In the genomic region with DNA sequence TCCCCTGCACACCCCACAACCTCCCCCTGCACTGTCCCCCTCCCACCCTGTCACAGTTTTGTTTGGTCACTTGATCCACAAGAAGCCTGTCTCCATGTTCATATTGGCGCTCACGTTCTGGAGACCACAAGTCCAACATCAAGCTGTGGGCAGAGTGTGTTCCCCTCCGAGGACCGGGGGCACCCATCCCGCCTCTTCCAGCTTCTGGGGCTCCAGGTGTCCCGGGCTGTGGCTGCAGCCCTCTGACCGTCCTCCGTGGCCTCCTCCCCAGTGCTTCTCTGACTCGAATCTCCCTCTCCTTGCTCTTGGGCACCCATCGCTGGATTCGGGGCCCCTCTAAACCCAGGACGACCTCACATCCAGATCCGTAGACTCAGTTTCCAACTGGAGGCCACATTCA, we compare ENCODE assay signal across 24 cellular contexts. TPM values are rescaled to one million over a fixed set of nuclear protein-coding genes. Genes with fewer than 3 reads are reported as not detected.
"Had no signal": no experiment of that assay in that cellular context is flagged by ENCODE, and none has a peak within 500 bp of the region (broad histone marks: within the 10 kb centered on the region; RNA-seq: fewer than 3 reads in every experiment).

No MANE protein-coding gene starts in this region.

- H3K4me3 Mint-ChIP-seq: activated CD4-positive, alpha-beta memory T cell treated with anti-CD3 and anti-CD28 coated beads for 36 hours; activated CD4-positive, alpha-beta T cell treated with anti-CD3 and anti-CD28 coated beads, Interleukin-2, amount 10 ng/mL, durations not matched to agents 7 days and 5 days; activated naive CD8-positive, alpha-beta T cell treated with anti-CD3 and anti-CD28 coated beads for 36 hours; activated T-cell treated with anti-CD3 and anti-CD28 coated beads, Interleukin-2, amount 50 U/mL, for 4 hours had no signal

- H3K4me1 ChIP-seq: adrenal gland had no signal

- FAIRE-seq: colon had no signal

- H3K4me3 ChIP-seq: adrenal gland had no signal

- H3K36me3 Mint-ChIP-seq: activated CD4-positive, alpha-beta memory T cell treated with anti-CD3 and anti-CD28 coated beads for 36 hours had no signal

- H3K27ac Mint-ChIP-seq: activated CD4-positive, alpha-beta memory T cell treated with anti-CD3 and anti-CD28 coated beads for 36 hours; activated CD4-positive, alpha-beta T cell treated with anti-CD3 and anti-CD28 coated beads, Interleukin-2, amount 10 ng/mL, durations not matched to agents 7 days and 5 days; activated naive CD8-positive, alpha-beta T cell treated with anti-CD3 and anti-CD28 coated beads for 36 hours had no signal

- ATAC-seq: activated T-cell treated with anti-CD3 and anti-CD28 coated beads, Interleukin-2, amount 50 U/mL, for 4 hours had no signal

- H3K27me3 Mint-ChIP-seq: activated CD4-positive, alpha-beta T cell treated with anti-CD3 and anti-CD28 coated beads, Interleukin-2, amount 10 ng/mL, durations not matched to agents 7 days and 5 days had no signal

- H3K9me3 ChIP-seq: adrenal gland had no signal

- H3K36me3 ChIP-seq: adrenal gland had no signal

- H3K4me1 Mint-ChIP-seq: activated CD4-positive, alpha-beta T cell treated with anti-CD3 and anti-CD28 coated beads, Interleukin-2, amount 10 ng/mL, durations not matched to agents 7 days and 5 days; activated naive CD8-positive, alpha-beta T cell treated with anti-CD3 and anti-CD28 coated beads for 36 hours had no signal

- H3K27ac ChIP-seq: adrenal gland had no signal

- DNase-seq: activated CD4-positive, alpha-beta memory T cell treated with anti-CD3 and anti-CD28 coated beads for 36 hours; activated CD4-positive, alpha-beta T cell treated with anti-CD3 and anti-CD28 coated beads, Interleukin-2, amount 10 ng/mL, durations not matched to agents 7 days and 5 days; activated CD4-positive, CD25-positive, alpha-beta regulatory T cell treated with anti-CD3 and anti-CD28 coated beads, Interleukin-2, amount 50 U/mL, for 72 hours; activated CD8-positive, alpha-beta memory T cell treated with anti-CD3 and anti-CD28 coated beads for 24 hours; activated effector memory CD4-positive, alpha-beta T cell treated with anti-CD3 and anti-CD28 coated beads, Interleukin-2, amount 50 U/mL, for 16 hours; activated naive CD4-positive, alpha-beta T cell treated with Interleukin-2 at 50 U/mL for 16 hours; activated naive CD8-positive, alpha-beta T cell treated with anti-CD3 and anti-CD28 coated beads for 36 hours; activated T-cell treated with anti-CD3 and anti-CD28 coated beads, Interleukin-2, amount 50 U/mL, for 4 hours; adrenal gland; anterior cingulate cortex; cerebellar nuclear complex; Kasumi-1; NCI-H1105 treated with DMSO at 0.1 percent for 48 hours; NCI-H146; NCI-H187 treated with DMSO at 0.1 percent for 48 hours; NCI-H2081 treated with DMSO at 0.1 percent for 48 hours; NCI-H2227 treated with DMSO at 0.1 percent for 48 hours; NCI-H526 treated with DMSO at 0.1 percent for 48 hours; NCI-H82; SIG-M5 had no signal

- H3K9me3 Mint-ChIP-seq: activated CD4-positive, alpha-beta memory T cell treated with anti-CD3 and anti-CD28 coated beads for 36 hours; activated CD4-positive, alpha-beta T cell treated with anti-CD3 and anti-CD28 coated beads, Interleukin-2, amount 10 ng/mL, durations not matched to agents 7 days and 5 days; activated T-cell treated with anti-CD3 and anti-CD28 coated beads, Interleukin-2, amount 50 U/mL, for 4 hours had no signal

RNA-seq across cellular contexts. Expression of a gene that starts 49.2 kb away (rescaled TPM):
- total RNA-seq: activated CD4-positive, alpha-beta memory T cell treated with anti-CD3 and anti-CD28 coated beads for 36 hours; NCI-H460; T-helper 1 cell treated with Interleukin-12 subunit alpha and Interleukin-12 subunit beta and Interleukin-4 antibody, amounts not matched to agents 30 ng/mL and 1 ng/mL, for 36 hours had no signal

RNA-seq across cellular contexts. Expression of a gene that starts 50.1 kb away (rescaled TPM):
- total RNA-seq: activated CD4-positive, alpha-beta memory T cell treated with anti-CD3 and anti-CD28 coated beads for 36 hours; adrenal gland; NCI-H460; RPMI7951; T-helper 1 cell treated with Interleukin-12 subunit alpha and Interleukin-12 subunit beta and Interleukin-4 antibody, amounts not matched to agents 30 ng/mL and 1 ng/mL, for 36 hours had no signal
- polyA plus RNA-seq: adrenal gland had no signal
